18 cellular contexts compared by ENCODE assay signal in the genomic region with DNA sequence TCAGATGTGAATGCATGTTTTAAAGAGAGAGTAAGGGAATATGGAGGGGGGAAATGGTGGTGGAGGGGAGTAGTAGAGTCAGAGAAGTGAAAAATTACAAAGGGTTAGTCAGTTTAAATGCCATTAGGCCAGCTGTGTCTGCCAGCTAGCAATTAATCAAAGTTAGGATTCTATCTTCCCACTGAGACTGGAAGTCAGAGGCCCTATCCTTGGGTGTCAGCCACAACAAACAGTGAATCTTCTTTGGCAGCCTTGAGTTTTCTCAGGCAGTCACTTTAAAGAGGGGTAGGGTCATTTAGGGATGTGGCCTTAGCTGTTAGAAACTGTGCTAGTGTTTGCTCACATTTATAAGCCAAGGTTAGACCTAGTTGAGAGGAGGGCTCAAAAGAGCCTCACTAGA.
A peak's percentile ranks its signal among the peaks of the same experiment; 100 is the strongest.
DNase-seq lines count a peak whose midpoint lies in the region; ATAC-seq, FAIRE-seq and TF ChIP-seq lines count a peak whose summit lies in the region.
"Had no signal": no experiment of that assay in that cellular context is flagged by ENCODE, and none has a peak within 500 bp of the region (broad histone marks: within the 10 kb centered on the region; RNA-seq: fewer than 3 reads in every experiment).

No MANE protein-coding gene starts in this region.

- TF ChIP-seq CTCF in smooth muscle cell (IDR thresholded peaks at IDR 0.05; ENCODE audit: borderline replicate concordance, insufficient read depth, poor library complexity, severe bottlenecking): no peak

- H3K79me2 ChIP-seq in smooth muscle cell (ENCODE audit: low read depth): no peaks in the 10 kb centered on the region

- no peaks in the 10 kb centered on the region for H3K36me3 ChIP-seq in smooth muscle cell (ENCODE audit: low read depth)
- H3K36me3 ChIP-seq: BE2C, Peyer's patch had no signal

- no peak overlapping the region for H3K27ac ChIP-seq in smooth muscle cell (ENCODE audit: low read depth)
- H3K27ac ChIP-seq: Peyer's patch had no signal

- peaks cover 6% of the 10 kb centered on the region for H3F3A ChIP-seq in smooth muscle cell (ENCODE audit: low read depth)

- FAIRE-seq in H54 (lab: Jason Lieb, UNC): peak; percentile 58
- FAIRE-seq: H1, HepG2 had no signal

- H3K27me3 ChIP-seq in smooth muscle cell (ENCODE audit: low read depth): no peaks in the 10 kb centered on the region
- H3K27me3 ChIP-seq: BE2C, Peyer's patch had no signal

- DNase-seq in H54 (ENCODE audit: insufficient read length, low spot score) (no peak), NCI-H446 treated with DMSO at 0.1 percent for 48 hours (lab: John Stamatoyannopoulos, UW) (peak; percentile 58), kidney tubule cell (ENCODE audit: low spot score) (peak; percentile 9), smooth muscle cell (lab: John Stamatoyannopoulos, UW; ENCODE audit: unreplicated experiment) (no peak), NCI-H345 (lab: John Stamatoyannopoulos, UW) (no peak), NCI-H345 treated with DMSO at 0.1 percent for 48 hours (lab: John Stamatoyannopoulos, UW; ENCODE audit: unreplicated experiment) (no peak)
- DNase-seq: BE2C; Calu3; CD4-positive, alpha-beta memory T cell; DMS53; HFFc6; NCI-H1105 treated with DMSO at 0.1 percent for 48 hours; NCI-H187 treated with DMSO at 0.1 percent for 48 hours; Peyer's patch; SHP77 had no signal

- peaks cover 9% of the 10 kb centered on the region for H3K4me1 ChIP-seq in smooth muscle cell (ENCODE audit: low read depth)
- H3K4me1 ChIP-seq: BE2C, Peyer's patch had no signal

- H3K4me3 ChIP-seq in smooth muscle cell: no peak overlapping the region
- H3K4me3 ChIP-seq: Peyer's patch had no signal

- no peak overlapping the region for H3K4me2 ChIP-seq in smooth muscle cell

- H2AFZ ChIP-seq in smooth muscle cell (ENCODE audit: low read depth): peak overlapping the region; percentile 42

- no peaks in the 10 kb centered on the region for H4K20me1 ChIP-seq in smooth muscle cell (ENCODE audit: low read depth)

- no peaks in the 10 kb centered on the region for H3K9me3 ChIP-seq in smooth muscle cell (replicated peaks; ENCODE audit: low read depth)
- H3K9me3 ChIP-seq: BE2C, Peyer's patch had no signal

- no peak overlapping the region for H3K9ac ChIP-seq in smooth muscle cell (ENCODE audit: low read depth)

- no peak for TF ChIP-seq POLR2A in H54 (IDR thresholded peaks at IDR 0.05; ENCODE audit: low read depth, low read length)

- no peak for ATAC-seq in GM21825 (IDR thresholded peaks at IDR 0.05; ENCODE audit: unreplicated experiment)
- ATAC-seq: HepG2 had no signal

Comparison
In these comparisons a context has a peak if more than half of its experiments do, and no peak if none do; other contexts are left out.
1. DNase-seq: peak in NCI-H446 treated with DMSO at 0.1 percent for 48 hours (single experiment) and kidney tubule cell (single experiment); none in H54 (single experiment), smooth muscle cell (single experiment), NCI-H345 (single experiment) and NCI-H345 treated with DMSO at 0.1 percent for 48 hours (single experiment).